In the genomic region with DNA sequence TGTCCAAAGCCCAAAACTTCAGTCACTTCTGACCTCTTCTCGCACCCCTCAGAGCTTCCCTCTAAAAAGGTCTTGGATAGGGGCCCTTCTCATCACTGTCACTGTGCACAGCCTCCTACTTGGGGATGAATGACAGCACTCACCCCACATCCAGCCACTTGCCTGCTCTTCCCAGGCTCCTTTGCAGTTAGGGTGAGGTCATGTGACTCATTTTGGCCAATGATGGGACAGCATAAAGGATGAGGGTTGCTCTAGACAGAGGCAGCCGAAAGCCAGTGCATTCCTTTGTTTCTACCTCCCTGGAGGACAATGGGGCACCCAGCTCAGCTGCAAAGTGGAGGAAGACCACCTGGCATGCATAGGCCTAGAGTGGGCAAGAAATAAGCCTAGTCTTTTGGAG, we compare ENCODE assay signal across 20 cellular contexts.
"Had no signal": no experiment of that assay in that cellular context is flagged by ENCODE, and none has a peak within 500 bp of the region (broad histone marks: within the 10 kb centered on the region; RNA-seq: fewer than 3 reads in every experiment).

No MANE protein-coding gene starts in this region.

- H3K27me3 ChIP-seq: SJSA1 had no signal

- H3K36me3 ChIP-seq: SJSA1 had no signal

- H3K4me1 ChIP-seq: SJSA1 had no signal

- H3K9me3 ChIP-seq: SJSA1 had no signal

- DNase-seq: KBM-7, MV-4-11, NCI-H1092, NCI-H1105 treated with DMSO at 0.1 percent for 48 hours, NCI-H1417 treated with DMSO at 0.1 percent for 48 hours, NCI-H146, NCI-H1694 treated with DMSO at 0.1 percent for 48 hours, NCI-H1930, NCI-H2081, NCI-H2107, NCI-H2227 treated with DMSO at 0.1 percent for 48 hours, NCI-H524, NCI-H526 treated with DMSO at 0.1 percent for 48 hours, NCI-H748 treated with DMSO at 0.1 percent for 48 hours, Right ventricle myocardium superior, RPMI8226, SIG-M5 had no signal

- ATAC-seq: HepG2 had no signal

- H3K4me3 ChIP-seq: SJSA1, SK-N-MC had no signal

- H3K27ac ChIP-seq: SJSA1, SK-N-MC had no signal
